15 cellular contexts compared by ENCODE assay signal in genomic region chr9:98892296-98892695, GRCh38. TPM values are rescaled to one million over a fixed set of nuclear protein-coding genes. Genes with fewer than 3 reads are reported as not detected.
DNase-seq lines count a peak whose midpoint lies in the region; ATAC-seq and TF ChIP-seq lines count a peak whose summit lies in the region.
"Had no signal": no experiment of that assay in that cellular context is flagged by ENCODE, and none has a peak within 500 bp of the region (broad histone marks: within the 10 kb centered on the region; RNA-seq: fewer than 3 reads in every experiment).

No MANE protein-coding gene starts in this region.

- H2AFZ ChIP-seq in OCI-LY1 (ENCODE audit: low read length): peak overlapping the region; percentile 59; the same call in 1 of the 2 replicates

- H3K4me2 ChIP-seq in OCI-LY1 (ENCODE audit: low read length): no peak overlapping the region
- H3K4me2 ChIP-seq: A549 had no signal

- H3K79me2 ChIP-seq in OCI-LY1 (ENCODE audit: insufficient read depth, low read length): no peaks in the 10 kb centered on the region

- peak overlapping the region; percentile 18; the same call in 1 of the 2 replicates for H3K9ac ChIP-seq in OCI-LY1 (ENCODE audit: low read length)

- H3K27me3 ChIP-seq in OCI-LY1 (ENCODE audit: insufficient read depth, low read length): no peaks in the 10 kb centered on the region

- H3F3A ChIP-seq in OCI-LY1 (ENCODE audit: insufficient read depth, low read length): no peaks in the 10 kb centered on the region

- DNase-seq in astrocyte of the hippocampus (ENCODE audit: low read depth, low spot score) (peak; percentile 52), fibroblast of villous mesenchyme (ENCODE audit: low read depth) (peak; percentile 89), activated T-cell treated with anti-CD3 and anti-CD28 coated beads for 4 hours (no peak), NCI-H2029 (lab: John Stamatoyannopoulos, UW) (no peak), NCI-H2227 treated with DMSO at 0.1 percent for 48 hours (lab: John Stamatoyannopoulos, UW) (no peak)
- DNase-seq: CD8-positive, alpha-beta T cell; COR-L47; DMS153; DMS79 treated with DMSO at 0.1 percent for 48 hours; GDM1 had no signal

- no peaks in the 10 kb centered on the region for H4K20me1 ChIP-seq in OCI-LY1 (ENCODE audit: insufficient read depth, low read length)

- H3K4me3 ChIP-seq in OCI-LY1 (ENCODE audit: low read depth, low read length, poor library complexity, severe bottlenecking) (no peak overlapping the region), fibroblast of villous mesenchyme (ENCODE audit: low read depth, low read length) (no peak overlapping the region)
- H3K4me3 ChIP-seq: A549 had no signal

- H3K9me2 ChIP-seq in OCI-LY1 (ENCODE audit: low read depth, low read length): no peaks in the 10 kb centered on the region

- H3K4me1 ChIP-seq in OCI-LY1 (ENCODE audit: insufficient read depth, low read length, severe bottlenecking): peaks cover 72% of the 10 kb centered on the region
- H3K4me1 ChIP-seq: A549 had no signal

- H3K9me3 ChIP-seq in OCI-LY1 (ENCODE audit: low read length): peaks cover 13% of the 10 kb centered on the region

- TF ChIP-seq CTCF in OCI-LY1 (IDR thresholded peaks at IDR 0.05; ENCODE audit: low read length): no peak
- no peak for TF ChIP-seq CTCF in fibroblast of villous mesenchyme (IDR thresholded peaks at IDR 0.05; ENCODE audit: insufficient read depth, low read depth, low read length)

- H3K36me3 ChIP-seq in OCI-LY1 (ENCODE audit: insufficient read depth, low read length): peaks cover 7% of the 10 kb centered on the region; the same call in 1 of the 2 replicates

- peak overlapping the region; percentile 79 for H3K27ac ChIP-seq in OCI-LY1 (ENCODE audit: low read depth, low read length, poor library complexity, severe bottlenecking)
- H3K27ac ChIP-seq: A549 had no signal

- ATAC-seq in HG02610 (IDR thresholded peaks at IDR 0.05; ENCODE audit: unreplicated experiment): no peak
- ATAC-seq: A549; CD8-positive, alpha-beta T cell; HCT116 had no signal

RNA-seq across cellular contexts. Expression of gene COL15A1, which starts 51.4 kb away (rescaled TPM):
- 1.7 and 19.0 TPM in 2 replicates for total RNA-seq in fibroblast of villous mesenchyme
- total RNA-seq: CD8-positive, alpha-beta T cell; HT-29 had no signal

Comparison
In these comparisons a context has a peak if more than half of its experiments do, and no peak if none do; other contexts are left out.
1. DNase-seq: peak in astrocyte of the hippocampus (single experiment) and fibroblast of villous mesenchyme (single experiment); none in activated T-cell treated with anti-CD3 and anti-CD28 coated beads for 4 hours (single experiment), NCI-H2029 (single experiment) and NCI-H2227 treated with DMSO at 0.1 percent for 48 hours (single experiment).